Comparison of ENCODE assay signal across 8 cellular contexts in genomic region chr16:84600343-84601229, GRCh38. TPM values are rescaled to one million over a fixed set of nuclear protein-coding genes. Genes with fewer than 3 reads are reported as not detected.
DNase-seq lines count a peak whose midpoint lies in the region; ATAC-seq, FAIRE-seq and TF ChIP-seq lines count a peak whose summit lies in the region.

No MANE protein-coding gene starts in this region.

- CTCF ChIA-PET in endothelial cell of umbilical vein (lab: Charles Lee) = interaction anchor here (1.0 to 3.4 kb wide), 9 partner anchors 15 to 95 kb away, joined by 3 to 23 read pairs (median 9); partner anchors contain the start of gene COTL1

- H4K20me1 ChIP-seq in endothelial cell of umbilical vein (replicated peaks; ENCODE audit: control insufficient read depth, extremely low read depth, insufficient read depth, low read length) = no peaks in the 10 kb centered on the region

- no peak overlapping the region for H2AFZ ChIP-seq in endothelial cell of umbilical vein (ENCODE audit: low read depth, low read length)

- peak; percentile 49 for FAIRE-seq in endothelial cell of umbilical vein (lab: Jason Lieb, UNC)

- H3K27me3 ChIP-seq in SJSA1 (replicated peaks) (no peaks in the 10 kb centered on the region), endothelial cell of umbilical vein (ENCODE audit: control insufficient read depth in 2 of 2, insufficient read depth in 2 of 2, low read length in 2 of 2) (no peaks in the 10 kb centered on the region), spleen (replicated peaks in 1 of 7) (no peaks in the 10 kb centered on the region)

- peaks cover 65% of the 10 kb centered on the region for H3K79me2 ChIP-seq in endothelial cell of umbilical vein (ENCODE audit: control insufficient read depth, insufficient read depth, low read length)

- no peak overlapping the region for H3K9ac ChIP-seq in endothelial cell of umbilical vein (replicated peaks; ENCODE audit: extremely low read depth, insufficient read depth, low read length)

- POLR2A ChIA-PET in endothelial cell of umbilical vein (lab: Charles Lee) = interaction anchor here (0.6 to 1.4 kb wide), 3 partner anchors 15 to 84 kb away, joined by 3 to 9 read pairs (median 8); no protein-coding TSS in a partner anchor

- H3K36me3 ChIP-seq in SJSA1 = peaks cover 37% of the 10 kb centered on the region
- H3K36me3 ChIP-seq in endothelial cell of umbilical vein (ENCODE audit: control insufficient read depth in 2 of 2, extremely low read depth in 1 of 2, insufficient read depth in 2 of 2, low read length in 2 of 2) = no peaks in the 10 kb centered on the region
- H3K36me3 ChIP-seq in spleen = peaks cover 0 to 27% (median 0%) of the 10 kb centered on the region in 6 donors

- dilution Hi-C loops in endothelial cell of umbilical vein (cut with MboI; ENCODE audit: extremely low pct_ligation_motif_present, low sequenced_read_pairs) = loop anchor here (25.0 kb wide), 1 partner anchor 88 kb away; the partner anchor contains the start of gene MEAK7

- peaks cover 81% of the 10 kb centered on the region for H3K4me1 ChIP-seq in SJSA1 (replicated peaks)
- peaks cover 62% of the 10 kb centered on the region for H3K4me1 ChIP-seq in endothelial cell of umbilical vein (ENCODE audit: control insufficient read depth, extremely low read depth, insufficient read depth, low read length)
- peaks cover 84 to 100% (median 99%) of the 10 kb centered on the region in 6 donors for H3K4me1 ChIP-seq in spleen

- WGBS in spleen, 5 donors = 44 to 52% (median 44%) methylated on average over 23 to 25 of the region's 25 CpGs

- no TSS peak for BruUV-seq in endothelial cell of umbilical vein (replicated peaks; lab: Mats Ljungman, UMichigan)

- H3K27ac ChIP-seq in SJSA1 (peak overlapping the region; percentile 77), endothelial cell of umbilical vein (ENCODE audit: insufficient read depth, low read depth, low read length) (peak overlapping the region; percentile 42), spleen (peak overlapping the region; percentile 90 to 97 (median 94))

- intact Hi-C loops in endothelial cell of umbilical vein (cut with micrococcal nuclease) (no loop called here), spleen (cut with DNase I; ENCODE audit: low total_unique reads) (no loop called here)

- TF ChIP-seq POLR2A in endothelial cell of umbilical vein (IDR thresholded peaks at IDR 0.05; ENCODE audit: low read depth, low read length) = no peak
- TF ChIP-seq POLR2A in spleen (IDR thresholded peaks at IDR 0.05) = no peak

- peak in 4 of 6 experiments; percentile 15 to 62 (median 44) for DNase-seq in stimulated activated naive CD4-positive, alpha-beta T cell (lab: John Stamatoyannopoulos, UW)
- no peak for DNase-seq in stimulated activated naive CD4-positive, alpha-beta T cell treated with Interleukin-2 at 50 U/mL for 16 hours (lab: John Stamatoyannopoulos, UW)
- DNase-seq in SJSA1 (ENCODE audit: low read depth in 1 of 2, low spot score in 2 of 2) = peak in 1 of 2 experiments; percentile 51
- DNase-seq in endothelial cell of umbilical vein (ENCODE audit: low read depth, low spot score) = peak; percentile 21
- no peak for DNase-seq in spleen
- no peak for DNase-seq in NCI-H446 (lab: John Stamatoyannopoulos, UW)
- no peak for DNase-seq in T1000 (lab: John Stamatoyannopoulos, UW)

- TF ChIP-seq CTCF in endothelial cell of umbilical vein (IDR thresholded peaks at IDR 0.05; ENCODE audit: extremely low read depth in 1 of 2, insufficient read depth in 1 of 2, low read depth in 1 of 2, low read length in 2 of 2) (no peak), spleen (IDR thresholded peaks at IDR 0.05 in 8 of 11, conservative IDR thresholded peaks at IDR 0.05 in 3 of 11) (peak in 1 of 11 experiments; percentile 6)

- H3K9me1 ChIP-seq in endothelial cell of umbilical vein (replicated peaks; ENCODE audit: control insufficient read depth, extremely low read depth, insufficient read depth, low read length) = no peaks in the 10 kb centered on the region

- peak; percentile 51 for ATAC-seq in HG03045 (IDR thresholded peaks at IDR 0.05; ENCODE audit: unreplicated experiment)

- peak overlapping the region; percentile 81 for H3K4me2 ChIP-seq in endothelial cell of umbilical vein (ENCODE audit: insufficient read depth, low read length)

- H3K4me3 ChIP-seq in SJSA1 (no peak overlapping the region), endothelial cell of umbilical vein (replicated peaks in 1 of 3; ENCODE audit: insufficient read depth in 1 of 3, low read depth in 1 of 3, low read length in 3 of 3) (no peak overlapping the region), spleen (peak overlapping the region in 6 of 8 donors; percentile 19 to 63 (median 23))

- H3K9me3 ChIP-seq in SJSA1 (replicated peaks) (no peaks in the 10 kb centered on the region), endothelial cell of umbilical vein (replicated peaks; ENCODE audit: control insufficient read depth, insufficient read depth, low read length) (no peaks in the 10 kb centered on the region), spleen (peaks cover 0 to 4% (median 0%) of the 10 kb centered on the region in 8 donors)

TF ChIP-seq in endothelial cell of umbilical vein, 7 proteins besides CTCF, POLR2A, EP300 and RAD21:
- TF ChIP-seq FOS (IDR thresholded peaks at IDR 0.05; ENCODE audit: borderline replicate concordance, insufficient read depth, low read length) (no peak), GATA2 (IDR thresholded peaks at IDR 0.05; ENCODE audit: insufficient read depth, insufficient read length, low read depth, low read length) (no peak)
TF ChIP-seq in endothelial cell of umbilical vein: peak in this region for 0.

RNA-seq across cellular contexts. Expression of gene COTL1, which starts 17.3 kb away (rescaled TPM):
- 455 and 520 TPM in 2 replicates for total RNA-seq in SJSA1 (2014; rRNA removed; shearing (Covaris generic))
- total RNA-seq in endothelial cell of umbilical vein = 132 and 200 TPM in 2 replicates
- 65.6 and 90.0 TPM in 2 replicates for polyA plus RNA-seq in endothelial cell of umbilical vein
- 99.8 and 106 TPM in 2 replicates for polyA plus RNA-seq in endothelial cell of umbilical vein (2011; cell fraction: cytosol; rRNA removed)
- 39.3 and 41.3 TPM in 2 replicates for polyA plus RNA-seq in endothelial cell of umbilical vein (2011; cell fraction: nucleus; rRNA removed)
- polyA plus RNA-seq in endothelial cell of umbilical vein (2012) = 193 and 246 TPM in 2 replicates
- 33.3 and 35.2 TPM in 2 replicates for polyA minus RNA-seq in endothelial cell of umbilical vein
- polyA minus RNA-seq in endothelial cell of umbilical vein (2011; cell fraction: cytosol; rRNA and poly(A)+ RNA removed) = 48.9 TPM
- polyA minus RNA-seq in endothelial cell of umbilical vein (2011; cell fraction: nucleus; rRNA and poly(A)+ RNA removed) = 11.0 and 14.6 TPM in 2 replicates
- 100 to 1,000 TPM; 284 to 655 (median 457) TPM for total RNA-seq in spleen
- 100 to 1,000 TPM; 298 to 449 (median 303) TPM for polyA plus RNA-seq in spleen

RNA-seq across cellular contexts. Expression of gene KLHL36, which starts 47.7 kb away (rescaled TPM):
- 33.3 and 45.8 TPM in 2 replicates for total RNA-seq in SJSA1 (2014; rRNA removed; shearing (Covaris generic))
- total RNA-seq in endothelial cell of umbilical vein = 33.3 and 38.8 TPM in 2 replicates
- 31.3 and 36.4 TPM in 2 replicates for polyA plus RNA-seq in endothelial cell of umbilical vein
- polyA plus RNA-seq in endothelial cell of umbilical vein (2011; cell fraction: cytosol; rRNA removed) = 18.3 and 23.5 TPM in 2 replicates
- polyA plus RNA-seq in endothelial cell of umbilical vein (2011; cell fraction: nucleus; rRNA removed) = 60.0 and 67.8 TPM in 2 replicates
- polyA plus RNA-seq in endothelial cell of umbilical vein (2012) = 17.6 and 24.1 TPM in 2 replicates
- polyA minus RNA-seq in endothelial cell of umbilical vein = 44.8 and 47.5 TPM in 2 replicates
- polyA minus RNA-seq in endothelial cell of umbilical vein (2011; cell fraction: cytosol; rRNA and poly(A)+ RNA removed) = 13.3 TPM
- polyA minus RNA-seq in endothelial cell of umbilical vein (2011; cell fraction: nucleus; rRNA and poly(A)+ RNA removed) = 28.2 and 33.0 TPM in 2 replicates
- 10 to 100 TPM; 63.8 to 93.6 (median 73.6) TPM for total RNA-seq in spleen
- 10 to 100 TPM; 17.8 to 32.7 (median 24.8) TPM for polyA plus RNA-seq in spleen

Comparison
In these comparisons a context has a peak if more than half of its experiments do, and no peak if none do; other contexts are left out.
1. DNase-seq: peak in stimulated activated naive CD4-positive, alpha-beta T cell (4 of 6) and endothelial cell of umbilical vein (single experiment); none in stimulated activated naive CD4-positive, alpha-beta T cell treated with Interleukin-2 at 50 U/mL for 16 hours (single experiment), spleen (single experiment), NCI-H446 (0 of 2) and T1000 (single experiment).
2. H3K27ac ChIP-seq: peak in every context shown above with its lines; median percentile 94 in spleen; 77 in SJSA1; 42 in endothelial cell of umbilical vein.
3. H3K4me3 ChIP-seq: peak in spleen (6 of 8); none in SJSA1 (single experiment) and endothelial cell of umbilical vein (0 of 3).